ENCODE assay signal across 32 cellular contexts in genomic region chr10:12287772-12288171, GRCh38.
"Had no signal": no experiment of that assay in that cellular context is flagged by ENCODE, and none has a peak within 500 bp of the region (broad histone marks: within the 10 kb centered on the region; RNA-seq: fewer than 3 reads in every experiment).

No MANE protein-coding gene starts in this region.

- ATAC-seq: activated CD4-positive, CD25-positive, alpha-beta regulatory T cell treated with anti-CD3 and anti-CD28 coated beads, Interleukin-2, amount 50 U/mL, for 24 hours; activated CD8-positive, alpha-beta T cell treated with anti-CD3 and anti-CD28 coated beads for 36 hours; activated T-cell treated with anti-CD3 and anti-CD28 coated beads, Interleukin-2, amount 50 U/mL, for 4 hours; activated T-helper 17 cell treated with anti-CD3 and anti-CD28 coated beads, Interleukin-2, amount 50 U/mL, for 72 hours; SK-N-SH treated with all-trans-retinoic acid at 6 μM for 48 hours; T-helper 17 cell had no signal

- FAIRE-seq: astrocyte, colon, endometrium, endothelial cell of umbilical vein, frontal cortex had no signal

- H3K9me3 ChIP-seq: esophagus squamous epithelium had no signal

- H3K4me3 ChIP-seq: esophagus squamous epithelium had no signal

- DNase-seq: activated B cell treated with CpG ODN at 0.5 μM for 24 hours; activated CD4-positive, alpha-beta T cell treated with anti-CD3 and anti-CD28 coated beads for 48 hours; activated CD4-positive, alpha-beta T cell treated with anti-CD3 and anti-CD28 coated beads, Interleukin-2, amount 50 U/mL, for 1 hour; activated CD4-positive, alpha-beta T cell treated with anti-CD3 and anti-CD28 coated beads, Interleukin-2, amount 50 U/mL, for 48 hours; activated CD8-positive, alpha-beta memory T cell treated with anti-CD3 and anti-CD28 coated beads for 24 hours; activated CD8-positive, alpha-beta T cell treated with anti-CD3 and anti-CD28 coated beads for 36 hours; activated effector memory CD4-positive, alpha-beta T cell treated with Interleukin-2 at 50 U/mL for 16 hours; activated gamma-delta T cell treated with Interleukin-2 at 50 U/mL for 16 hours; activated naive CD4-positive, alpha-beta T cell treated with anti-CD3 and anti-CD28 coated beads, Interleukin-2, amount 50 U/mL, for 16 hours; activated naive CD4-positive, alpha-beta T cell treated with Interleukin-2 at 50 U/mL for 16 hours; activated T-cell treated with anti-CD3 and anti-CD28 coated beads, Interleukin-2, amount 50 U/mL, for 4 hours; amniotic stem cell; anterior cingulate cortex; brain microvascular endothelial cell; caudate nucleus; cortex of kidney; dermis blood vessel endothelial cell; effector CD8-positive, alpha-beta T cell; erythroblast; esophagus squamous epithelium; T-helper 1 cell; T-helper 17 cell; T1000; WERI-Rb-1 had no signal

- H3K27ac ChIP-seq: brain microvascular endothelial cell, esophagus squamous epithelium, WERI-Rb-1 had no signal

- H3K27me3 ChIP-seq: brain microvascular endothelial cell, esophagus squamous epithelium had no signal

- H3K36me3 ChIP-seq: brain microvascular endothelial cell, esophagus squamous epithelium, WERI-Rb-1 had no signal
